Comparison of ENCODE assay signal across 11 cellular contexts in the genomic region with DNA sequence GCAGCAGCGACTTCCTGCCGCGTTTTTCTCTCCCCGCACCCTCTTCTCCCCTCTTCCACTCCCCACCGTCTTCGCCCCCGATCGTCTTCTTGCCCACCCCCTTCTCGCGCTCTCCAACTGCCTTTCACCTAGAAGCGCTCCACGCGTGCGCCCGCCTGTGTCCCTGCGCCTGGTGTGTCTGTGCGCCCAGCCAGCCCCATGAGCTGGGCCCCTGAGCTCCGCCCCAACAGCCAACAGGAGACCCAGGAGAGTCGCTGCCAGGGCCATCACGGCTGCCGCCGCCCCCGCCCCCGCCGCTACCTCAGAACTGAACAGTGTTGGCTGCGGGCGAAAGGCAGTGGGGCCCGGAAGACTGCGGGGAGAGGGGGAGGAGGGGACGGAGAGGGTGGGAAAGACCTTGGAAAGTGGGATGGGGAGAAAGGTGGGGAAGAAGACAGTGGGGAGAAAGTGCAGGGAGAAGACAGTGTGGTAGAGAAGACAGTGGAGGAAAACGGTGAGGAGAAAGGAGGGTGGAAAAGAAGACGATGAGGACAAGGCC. TPM values are rescaled to one million over a fixed set of nuclear protein-coding genes. Genes with fewer than 3 reads are reported as not detected.
DNase-seq lines count a peak whose midpoint lies in the region; ATAC-seq, FAIRE-seq and TF ChIP-seq lines count a peak whose summit lies in the region.
"Not testable (repeated sequence)": the region's sequence is repeated elsewhere in the genome, so short reads cannot be mapped to it uniquely, and the experiment has no call there.
"Had no signal": no experiment of that assay in that cellular context is flagged by ENCODE, and none has a peak within 500 bp of the region (broad histone marks: within the 10 kb centered on the region; RNA-seq: fewer than 3 reads in every experiment).

No MANE protein-coding gene starts in this region.

- H3F3A ChIP-seq in SK-N-SH (replicated peaks; ENCODE audit: insufficient read depth): not testable (repeated sequence)

- TF ChIP-seq CTCF in SK-N-SH (IDR thresholded peaks at IDR 0.05); K562 (IDR thresholded peaks at IDR 0.05 in 2 of 3, conservative IDR thresholded peaks at IDR 0.05 in 1 of 3; ENCODE audit: insufficient read depth in 2 of 3, low read depth in 1 of 3, low read length in 3 of 3); hepatocyte (IDR thresholded peaks at IDR 0.05; ENCODE audit: poor library complexity); osteocyte (IDR thresholded peaks at IDR 0.05); vagina (IDR thresholded peaks at IDR 0.05): not testable (repeated sequence)

- H2AFZ ChIP-seq in SK-N-SH (ENCODE audit: low read depth); K562 (ENCODE audit: low read depth, low read length); hepatocyte: not testable (repeated sequence)

- H3K4me1 ChIP-seq in SK-N-SH (ENCODE audit: control insufficient read depth in 1 of 2, insufficient read depth in 2 of 2, low read depth in 1 of 2, low read length in 1 of 2); K562 (replicated peaks in 1 of 2; ENCODE audit: control insufficient read depth in 2 of 2, insufficient read depth in 2 of 2, low read length in 2 of 2); hepatocyte (ENCODE audit: insufficient read depth); vagina: not testable (repeated sequence)

- H4K20me1 ChIP-seq in SK-N-SH (ENCODE audit: insufficient read depth); K562 (replicated peaks; ENCODE audit: control insufficient read depth, insufficient read depth, low read length); hepatocyte (ENCODE audit: insufficient read depth, poor library complexity, severe bottlenecking): not testable (repeated sequence)

- H3K36me3 Mint-ChIP-seq in osteocyte (ENCODE audit: unreplicated experiment): not testable (repeated sequence)

- H3K27me3 Mint-ChIP-seq in osteocyte (ENCODE audit: unreplicated experiment): not testable (repeated sequence)

- H3K9me3 Mint-ChIP-seq in osteocyte (ENCODE audit: unreplicated experiment): not testable (repeated sequence)

- CTCF ChIA-PET in SK-N-SH (lab: Yijun Ruan, JAX); K562 (lab: Yijun Ruan, JAX; ENCODE audit: low intra/inter-chr PET ratio): not testable (repeated sequence)

- not testable (repeated sequence) for TF ChIP-seq EP300 in SK-N-SH (IDR thresholded peaks at IDR 0.05; ENCODE audit: borderline replicate concordance in 1 of 2, low read depth in 1 of 2, low read length in 1 of 2); K562 (IDR thresholded peaks at IDR 0.05; ENCODE audit: low read length)

- not testable (repeated sequence) for FAIRE-seq in K562 (lab: Jason Lieb, UNC)

- in situ Hi-C loops in K562 (cut with MboI): not testable (repeated sequence)

- peak overlapping the region; percentile 89; the same call in 1 of the 2 replicates for H3K9ac ChIP-seq in SK-N-SH
- H3K9ac ChIP-seq in K562 (ENCODE audit: insufficient read depth in 1 of 2, low read depth in 2 of 2, low read length in 2 of 2): not testable (repeated sequence)

- POLR2A ChIA-PET in SK-N-SH (lab: Yijun Ruan, JAX); K562 (lab: Yijun Ruan, JAX): not testable (repeated sequence)

- H3K27ac Mint-ChIP-seq in osteocyte (ENCODE audit: unreplicated experiment): peak overlapping the region; percentile 95

- TF ChIP-seq RAD21 in SK-N-SH (IDR thresholded peaks at IDR 0.05; ENCODE audit: low read length); K562 (CRISPR knock-in tag; conservative IDR thresholded peaks at IDR 0.05 in 1 of 2, IDR thresholded peaks at IDR 0.05 in 1 of 2): not testable (repeated sequence)

- not testable (repeated sequence) for BruUV-seq in K562 (replicated peaks; lab: Mats Ljungman, UMichigan)

- no CpG with 5 or more reads among the region's 32 CpGs for WGBS in SK-N-SH (ENCODE audit: low lambda C conversion rate)
- WGBS in K562 (ENCODE audit: insufficient coverage, low coverage, missing lambda C conversion rate): no CpG with 5 or more reads among the region's 32 CpGs
- WGBS in hepatocyte (ENCODE audit: low lambda C conversion rate, missing lambda C conversion rate): no CpG with 5 or more reads among the region's 32 CpGs

- H3K36me3 ChIP-seq in SK-N-SH (replicated peaks in 1 of 2; ENCODE audit: control insufficient read depth in 1 of 2, insufficient read depth in 2 of 2, low read length in 1 of 2); K562 (ENCODE audit: control insufficient read depth, insufficient read depth, low read length); hepatocyte (replicated peaks; ENCODE audit: insufficient read depth, low read depth); vagina: not testable (repeated sequence)

- not testable (repeated sequence) for H3K9me2 ChIP-seq in SK-N-SH; hepatocyte (replicated peaks; ENCODE audit: insufficient read depth)

- H3K9me3 ChIP-seq in SK-N-SH; K562 (replicated peaks; ENCODE audit: control insufficient read depth, insufficient read depth, low read depth, low read length); hepatocyte (ENCODE audit: low read depth); vagina: not testable (repeated sequence)

- H3K4me2 ChIP-seq in SK-N-SH; K562 (ENCODE audit: insufficient read depth, low read length): not testable (repeated sequence)
- H3K4me2 ChIP-seq in hepatocyte: peak overlapping the region; percentile 67

- H3K4me3 ChIP-seq in SK-N-SH (ENCODE audit: low read depth in 2 of 2, low read length in 1 of 2); K562; hepatocyte: not testable (repeated sequence)
- peak overlapping the region; percentile 41 to 45 for H3K4me3 ChIP-seq in vagina

- H3K79me2 ChIP-seq in SK-N-SH (ENCODE audit: insufficient read depth); K562 (ENCODE audit: control insufficient read depth, insufficient read depth, low read length); hepatocyte: not testable (repeated sequence)

- H3K9me1 ChIP-seq in K562 (ENCODE audit: control insufficient read depth, insufficient read depth, low read length): not testable (repeated sequence)

- H3K4me3 Mint-ChIP-seq in osteocyte (ENCODE audit: unreplicated experiment): peak overlapping the region; percentile 92

- intact Hi-C loops in K562 (cut with micrococcal nuclease); vagina (cut with DNase I): not testable (repeated sequence)

- TF ChIP-seq POLR2A in K562 (conservative IDR thresholded peaks at IDR 0.05); vagina (IDR thresholded peaks at IDR 0.05): not testable (repeated sequence)

- peak; percentile 94 for ATAC-seq in GM18511 (IDR thresholded peaks at IDR 0.05; ENCODE audit: unreplicated experiment)
- ATAC-seq in GM21737 (IDR thresholded peaks at IDR 0.05; ENCODE audit: unreplicated experiment): peak; percentile 72
- peak; percentile 66 for ATAC-seq in HG03342 (IDR thresholded peaks at IDR 0.05; ENCODE audit: unreplicated experiment)
- peak; percentile 76 for ATAC-seq in K562

- not testable (repeated sequence) for H3K27ac ChIP-seq in SK-N-SH (ENCODE audit: low read depth in 2 of 2, low read length in 1 of 2); K562 (ENCODE audit: extremely low read depth, low read depth, low read length)
- H3K27ac ChIP-seq in hepatocyte (peak overlapping the region; percentile 93), vagina (peak overlapping the region; percentile 82)

- not testable (repeated sequence) for DNase-seq in SK-N-SH; K562 (ENCODE audit: extremely low read depth in 1 of 4, low spot score in 3 of 4); hepatocyte (ENCODE audit: low spot score); osteocyte (ENCODE audit: extremely low spot score, unreplicated experiment); vagina (ENCODE audit: extremely low spot score in 2 of 2)

- H3K4me1 Mint-ChIP-seq in osteocyte (ENCODE audit: unreplicated experiment): peaks cover 13% of the 10 kb centered on the region

- not testable (repeated sequence) for H3K27me3 ChIP-seq in SK-N-SH (ENCODE audit: insufficient read depth); K562 (ENCODE audit: control insufficient read depth in 2 of 2, insufficient read depth in 2 of 2, low read length in 2 of 2); hepatocyte; vagina

RNA-seq across cellular contexts. Expression of gene EVPLL, which starts 34.5 kb away (rescaled TPM):
- polyA plus RNA-seq in SK-N-SH (2012; rRNA removed) (not detected in 2 replicates), K562 (2011; rRNA removed) (not detected in 2 replicates), K562 (2014; fragmentation: Illumina TruSeq; extraction: Trizol) (not detected in 2 replicates), K562 (2014; fragmentation: Nextera tagmentation; extraction: Ambion mirVana) (not detected), K562 (2014; rRNA removed) (not detected in 2 replicates), hepatocyte (0.55 TPM in 1 of 2 replicates, not detected in the other)
- not detected in 2 replicates for polyA plus RNA-seq in SK-N-SH (2012; cell fraction: cytosol; rRNA removed)
- polyA plus RNA-seq in SK-N-SH (2012; cell fraction: nucleus; rRNA removed): not detected in 2 replicates
- not detected in 2 replicates for total RNA-seq in K562 (2011; cell fraction: chromatin; rRNA removed; ENCODE audit: low replicate concordance)
- total RNA-seq in K562 (2011; cell fraction: nucleolus; rRNA removed): not detected in 2 replicates
- total RNA-seq in K562 (2011; cell fraction: nucleoplasm; rRNA removed): not detected in 2 replicates
- total RNA-seq in K562 (2014; rRNA removed) (not detected in 2 replicates), K562 (2014; rRNA removed; fragmentation: Illumina TruSeq; extraction: Trizol) (not detected in 2 replicates), K562 (2015; rRNA removed; fragmentation: Illumina TruSeq; extraction: Trizol) (not detected in 2 replicates), K562 (2021) (not detected in 2 replicates), hepatocyte (not detected in 2 replicates), osteocyte (not detected in 2 replicates), vagina (16.7 TPM)
- not detected in 2 replicates for polyA plus RNA-seq in K562 (2011; cell fraction: cytosol; rRNA removed)
- polyA plus RNA-seq in K562 (2011; cell fraction: nucleus; rRNA removed): not detected in 2 replicates
- not detected in 2 replicates for polyA plus RNA-seq in K562 (2012)
- polyA minus RNA-seq in K562 (2011; rRNA and poly(A)+ RNA removed): not detected in 2 replicates
- not detected in 2 replicates for polyA minus RNA-seq in K562 (2011; cell fraction: cytosol; rRNA and poly(A)+ RNA removed)
- polyA minus RNA-seq in K562 (2011; cell fraction: nucleus; rRNA and poly(A)+ RNA removed): not detected in 2 replicates
- total RNA-seq: activated T-helper 2 cell treated with anti-CD3 and anti-CD28 coated beads, Interferon-gamma antibody, Interleukin-2, Interleukin-4, amounts not matched to agents 10 μg/mL and 5 μg/mL and 100 μg/mL, durations not matched to agents 14 hours and 24 hours and 36 hours; cardiac septum; myocyte had no signal

RNA-seq across cellular contexts. Expression of gene SHMT1, which starts 48.7 kb away (rescaled TPM):
- polyA plus RNA-seq in SK-N-SH (2012; rRNA removed): 10.0 and 17.0 TPM in 2 replicates
- 8.1 and 10.0 TPM in 2 replicates for polyA plus RNA-seq in SK-N-SH (2012; cell fraction: cytosol; rRNA removed)
- polyA plus RNA-seq in SK-N-SH (2012; cell fraction: nucleus; rRNA removed): 16.8 and 19.2 TPM in 2 replicates
- 38.5 and 63.2 TPM in 2 replicates for total RNA-seq in K562 (2011; cell fraction: chromatin; rRNA removed; ENCODE audit: low replicate concordance)
- 29.9 and 31.7 TPM in 2 replicates for total RNA-seq in K562 (2011; cell fraction: nucleolus; rRNA removed)
- 36.2 and 36.6 TPM in 2 replicates for total RNA-seq in K562 (2011; cell fraction: nucleoplasm; rRNA removed)
- total RNA-seq in K562 (2014; rRNA removed): 23.3 and 29.8 TPM in 2 replicates
- 15.7 and 18.0 TPM in 2 replicates for total RNA-seq in K562 (2014; rRNA removed; fragmentation: Illumina TruSeq; extraction: Trizol)
- total RNA-seq in K562 (2015; rRNA removed; fragmentation: Illumina TruSeq; extraction: Trizol): 23.9 and 26.5 TPM in 2 replicates
- 30.7 and 31.2 TPM in 2 replicates for total RNA-seq in K562 (2021)
- 18.1 and 20.0 TPM in 2 replicates for polyA plus RNA-seq in K562 (2011; rRNA removed)
- polyA plus RNA-seq in K562 (2011; cell fraction: cytosol; rRNA removed): 21.9 and 29.0 TPM in 2 replicates
- 20.7 and 22.9 TPM in 2 replicates for polyA plus RNA-seq in K562 (2011; cell fraction: nucleus; rRNA removed)
- polyA plus RNA-seq in K562 (2012): 21.8 and 26.1 TPM in 2 replicates
- polyA plus RNA-seq in K562 (2014; fragmentation: Illumina TruSeq; extraction: Trizol): 25.4 and 30.2 TPM in 2 replicates
- 1 to 10 TPM; 3.3 to 5.6 TPM for polyA plus RNA-seq in K562 (2014; fragmentation: Nextera tagmentation; extraction: Ambion mirVana)
- polyA plus RNA-seq in K562 (2014; rRNA removed): 23.9 and 26.1 TPM in 2 replicates
- polyA minus RNA-seq in K562 (2011; rRNA and poly(A)+ RNA removed): 12.8 and 14.1 TPM in 2 replicates
- polyA minus RNA-seq in K562 (2011; cell fraction: cytosol; rRNA and poly(A)+ RNA removed): 13.5 and 17.3 TPM in 2 replicates
- polyA minus RNA-seq in K562 (2011; cell fraction: nucleus; rRNA and poly(A)+ RNA removed): 11.6 and 15.1 TPM in 2 replicates
- total RNA-seq in hepatocyte: 36.2 and 39.1 TPM in 2 replicates
- 22.2 and 30.4 TPM in 2 replicates for polyA plus RNA-seq in hepatocyte
- total RNA-seq in osteocyte: 5.4 and 5.8 TPM in 2 replicates
- total RNA-seq in vagina: 31.4 TPM

Comparison
In these comparisons a context has a peak if more than half of its experiments do, and no peak if none do; other contexts are left out.
1. RNA of gene EVPLL, which starts 34.5 kb away (total RNA-seq): 16.7 TPM in vagina (single experiment); not detected in K562, not detected in hepatocyte and not detected in osteocyte; every median in the first group is over 10 times any median in the second.
2. Peak in every context shown above with its lines, with median percentiles within 50 percentile points of each other: ATAC-seq.